Comparison of ENCODE assay signal across 7 cellular contexts in the genomic region with DNA sequence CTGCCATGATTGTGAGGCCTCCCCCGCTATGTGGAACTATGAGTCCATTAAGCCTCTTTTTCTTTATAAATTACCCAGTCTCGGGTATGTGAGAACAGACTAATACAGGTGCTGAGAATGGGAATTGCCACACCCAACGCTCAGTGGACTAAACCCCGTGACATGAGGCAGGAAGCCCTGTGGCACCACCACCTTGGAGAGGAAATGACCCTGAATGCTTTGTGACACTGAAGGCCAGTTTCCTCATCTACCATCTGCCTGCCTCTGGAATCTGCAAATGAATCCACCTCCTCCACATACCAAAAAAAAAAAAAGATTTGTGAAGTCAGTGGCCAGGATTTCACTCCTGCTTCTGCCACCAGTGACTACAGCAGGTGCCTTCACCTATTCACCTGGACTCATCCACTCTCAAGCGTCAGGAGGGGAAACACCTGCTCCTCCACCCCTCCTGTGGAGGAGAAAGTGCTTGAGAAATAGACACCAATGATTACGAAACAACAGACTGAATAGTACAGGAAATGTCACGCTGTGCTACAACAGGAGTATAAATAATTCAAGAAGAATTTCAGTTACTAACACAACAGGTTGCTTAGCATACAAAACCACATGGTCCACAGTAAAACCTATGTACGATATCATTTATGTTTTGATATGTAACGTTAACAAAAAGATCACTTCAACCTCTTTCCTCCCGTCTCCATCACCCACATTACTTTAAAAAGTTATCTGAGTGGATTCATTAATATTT. TPM values are rescaled to one million over a fixed set of nuclear protein-coding genes. Genes with fewer than 3 reads are reported as not detected.
DNase-seq lines count a peak whose midpoint lies in the region; ATAC-seq, FAIRE-seq and TF ChIP-seq lines count a peak whose summit lies in the region.

No MANE protein-coding gene starts in this region.

- H3K27me3 Mint-ChIP-seq in activated CD8-positive, alpha-beta T cell treated with anti-CD3 and anti-CD28 coated beads for 36 hours = no peaks in the 10 kb centered on the region

- DNase-seq in NCI-H1105 treated with DMSO at 0.1 percent for 48 hours (lab: John Stamatoyannopoulos, UW) (peak; percentile 92), keratinocyte (ENCODE audit: low read depth, low spot score) (peak; percentile 62), aorta (no peak), nucleus accumbens (lab: John Stamatoyannopoulos, UW) (no peak)
- no peak for DNase-seq in activated effector memory CD4-positive, alpha-beta T cell treated with Interleukin-2 at 50 U/mL for 16 hours
- DNase-seq in activated CD8-positive, alpha-beta T cell treated with anti-CD3 and anti-CD28 coated beads for 36 hours = no peak

- H3K9me3 ChIP-seq in keratinocyte (ENCODE audit: control insufficient read depth, low read depth, low read length) (no peaks in the 10 kb centered on the region), aorta (ENCODE audit: control insufficient read depth, low read length) (no peaks in the 10 kb centered on the region)

- dilution Hi-C loops in keratinocyte (cut with MboI; ENCODE audit: extremely low pct_ligation_motif_present, low sequenced_read_pairs) = no loop called here

- WGBS in aorta, 2 donors = 69 to 75% methylated on average over 10 of the region's 10 CpGs

- H3K4me3 ChIP-seq in keratinocyte (ENCODE audit: control insufficient read depth in 2 of 3, extremely low read depth in 1 of 3, insufficient read depth in 2 of 3, low read depth in 1 of 3, low read length in 3 of 3) (peak overlapping the region in 2 of 3 experiments; percentile 15 to 24), aorta (ENCODE audit: low read length in 2 of 2) (no peak overlapping the region)

- no peaks in the 10 kb centered on the region for H3K4me1 Mint-ChIP-seq in activated CD8-positive, alpha-beta T cell treated with anti-CD3 and anti-CD28 coated beads for 36 hours (ENCODE audit: low read depth)

- no peak overlapping the region for H2AFZ ChIP-seq in keratinocyte (ENCODE audit: control insufficient read depth, low read length)

- no peaks in the 10 kb centered on the region for H3K9me3 Mint-ChIP-seq in activated CD8-positive, alpha-beta T cell treated with anti-CD3 and anti-CD28 coated beads for 36 hours

- ATAC-seq in aorta (ENCODE audit: low FRiP score) = peak; percentile 36
- no peak for ATAC-seq in activated CD8-positive, alpha-beta T cell treated with anti-CD3 and anti-CD28 coated beads for 36 hours

- H3K9ac ChIP-seq in keratinocyte (ENCODE audit: control insufficient read depth, extremely low read depth, insufficient read depth, low read length) = peak overlapping the region; percentile 58

- H4K20me1 ChIP-seq in keratinocyte (ENCODE audit: control insufficient read depth, extremely low read depth, insufficient read depth, low read length) = no peaks in the 10 kb centered on the region

- H3K79me2 ChIP-seq in keratinocyte (ENCODE audit: control insufficient read depth, insufficient read depth, low read length) = peaks cover 13% of the 10 kb centered on the region

- CTCF ChIA-PET in activated CD8-positive, alpha-beta T cell treated with anti-CD3 and anti-CD28 coated beads for 36 hours (lab: Charles Lee) = no interaction called here

- intact Hi-C loops in aorta (cut with DNase I) = loop anchor here (5.0 to 10.0 kb wide), 2 partner anchors 38 to 65 kb away; no protein-coding TSS in a partner anchor
- intact Hi-C loops in activated CD8-positive, alpha-beta T cell treated with anti-CD3 and anti-CD28 coated beads for 36 hours (cut with micrococcal nuclease) = no loop called here

- H3K27ac Mint-ChIP-seq in activated CD8-positive, alpha-beta T cell treated with anti-CD3 and anti-CD28 coated beads for 36 hours = no peak overlapping the region

- no peak for TF ChIP-seq CTCF in VCaP (conservative IDR thresholded peaks at IDR 0.05)
- no peak for TF ChIP-seq CTCF in keratinocyte (optimal IDR thresholded peaks at IDR 0.05 in 1 of 3, IDR thresholded peaks at IDR 0.05 in 1 of 3, conservative IDR thresholded peaks at IDR 0.05 in 1 of 3; ENCODE audit: extremely low read depth in 1 of 3, insufficient read depth in 2 of 3, low read length in 3 of 3)
- TF ChIP-seq CTCF in activated CD8-positive, alpha-beta T cell treated with anti-CD3 and anti-CD28 coated beads for 36 hours (IDR thresholded peaks at IDR 0.05) = no peak

- peak; percentile 95 for FAIRE-seq in keratinocyte (lab: Jason Lieb, UNC)

- POLR2A ChIA-PET in activated CD8-positive, alpha-beta T cell treated with anti-CD3 and anti-CD28 coated beads for 36 hours (lab: Charles Lee) = no interaction called here

- H3K36me3 ChIP-seq in keratinocyte (ENCODE audit: control insufficient read depth in 2 of 2, extremely low read depth in 1 of 2, insufficient read depth in 2 of 2, low read length in 2 of 2) (peaks cover 16 to 22% of the 10 kb centered on the region in 2 experiments), aorta (ENCODE audit: control insufficient read depth in 1 of 2, insufficient read depth in 2 of 2, low read length in 1 of 2) (peaks cover 1 to 3% of the 10 kb centered on the region in 2 donors)

- H3K4me2 ChIP-seq in keratinocyte (ENCODE audit: control insufficient read depth, extremely low read depth, insufficient read depth, low read depth, low read length) = peak overlapping the region; percentile 58

- H3K4me1 ChIP-seq in keratinocyte (ENCODE audit: control insufficient read depth, extremely low read depth, insufficient read depth, low read length) (peaks cover 50% of the 10 kb centered on the region), aorta (ENCODE audit: control insufficient read depth in 1 of 2, insufficient read depth in 2 of 2, low read length in 2 of 2) (peaks cover 0 to 2% of the 10 kb centered on the region in 2 donors)

- peaks cover 22% of the 10 kb centered on the region for H3K36me3 Mint-ChIP-seq in activated CD8-positive, alpha-beta T cell treated with anti-CD3 and anti-CD28 coated beads for 36 hours (ENCODE audit: low read depth)

- H3K9me1 ChIP-seq in keratinocyte (ENCODE audit: control insufficient read depth, extremely low read depth, insufficient read depth, low read length) = no peaks in the 10 kb centered on the region

- H3K27ac ChIP-seq in VCaP (peak overlapping the region; percentile 98), keratinocyte (ENCODE audit: control insufficient read depth, insufficient read depth, low read length) (peak overlapping the region; percentile 77), aorta (ENCODE audit: low read depth in 1 of 2, low read length in 2 of 2) (peak overlapping the region in 1 of 2 donors; percentile 72)

- H3K4me3 Mint-ChIP-seq in activated CD8-positive, alpha-beta T cell treated with anti-CD3 and anti-CD28 coated beads for 36 hours = no peak overlapping the region

- no peaks in the 10 kb centered on the region for H3K27me3 ChIP-seq in keratinocyte (ENCODE audit: control insufficient read depth, extremely low read depth, insufficient read depth, low read length)
- H3K27me3 ChIP-seq in aorta (ENCODE audit: control insufficient read depth in 1 of 2, insufficient read depth in 2 of 2, low read length in 1 of 2) = no peaks in the 10 kb centered on the region

RNA-seq across cellular contexts. Expression of gene NT5DC3, which starts 41.4 kb away (rescaled TPM):
- polyA plus RNA-seq in keratinocyte (10.7 to 14.6 TPM (median 12.8 TPM) in 3 replicates), aorta (10 to 100 TPM in 1 of 2 donors, 1 to 10 TPM in 1; 3.6 to 24.3 TPM)
- polyA plus RNA-seq in keratinocyte (2011; ENCODE audit: low read depth) = 7.0 TPM
- 8.7 and 10.7 TPM in 2 replicates for polyA plus RNA-seq in keratinocyte (2011; cell fraction: cytosol; rRNA removed)
- 38.7 and 45.8 TPM in 2 replicates for polyA plus RNA-seq in keratinocyte (2011; cell fraction: nucleus; rRNA removed)
- polyA plus RNA-seq in keratinocyte (2012; ENCODE audit: low replicate concordance) = 8.5 and 15.2 TPM in 2 replicates
- polyA minus RNA-seq in keratinocyte = 25.3 to 35.2 TPM (median 26.9 TPM) in 3 replicates
- 17.1 TPM for polyA minus RNA-seq in keratinocyte (2011; cell fraction: cytosol; rRNA and poly(A)+ RNA removed)
- polyA minus RNA-seq in keratinocyte (2011; cell fraction: nucleus; rRNA and poly(A)+ RNA removed) = 29.3 and 63.4 TPM in 2 replicates
- total RNA-seq in aorta = 100 to 1,000 TPM in 1 of 2 donors, 10 to 100 TPM in 1; 28.1 to 104 TPM
- total RNA-seq in activated CD8-positive, alpha-beta T cell treated with anti-CD3 and anti-CD28 coated beads for 36 hours = 1 to 10 TPM; 8.6 to 9.4 TPM

Comparison
In these comparisons a context has a peak if more than half of its experiments do, and no peak if none do; other contexts are left out.
1. DNase-seq: peak in NCI-H1105 treated with DMSO at 0.1 percent for 48 hours (single experiment) and keratinocyte (single experiment); none in aorta (0 of 2), nucleus accumbens (0 of 56), activated effector memory CD4-positive, alpha-beta T cell treated with Interleukin-2 at 50 U/mL for 16 hours (single experiment) and activated CD8-positive, alpha-beta T cell treated with anti-CD3 and anti-CD28 coated beads for 36 hours (single experiment).
2. H3K4me3 ChIP-seq: peak in keratinocyte (2 of 3); none in aorta (0 of 2).